In genomic region chr9:127102176-127102575, GRCh38 we compare ENCODE assay signal across 15 cellular contexts. TPM values are rescaled to one million over a fixed set of nuclear protein-coding genes. Genes with fewer than 3 reads are reported as not detected.
A peak's percentile ranks its signal among the peaks of the same experiment; 100 is the strongest.
DNase-seq lines count a peak whose midpoint lies in the region; ATAC-seq and TF ChIP-seq lines count a peak whose summit lies in the region.
"Had no signal": no experiment of that assay in that cellular context is flagged by ENCODE, and none has a peak within 500 bp of the region (broad histone marks: within the 10 kb centered on the region; RNA-seq: fewer than 3 reads in every experiment).

No MANE protein-coding gene starts in this region.

- TF ChIP-seq CTCF in fibroblast of lung (conservative IDR thresholded peaks at IDR 0.05 in 1 of 2, IDR thresholded peaks at IDR 0.05 in 1 of 2; ENCODE audit: low read depth in 1 of 2, low read length in 2 of 2) (no peak), transverse colon (IDR thresholded peaks at IDR 0.05) (no peak), upper lobe of right lung (IDR thresholded peaks at IDR 0.05) (no peak)

- H3K4me2 ChIP-seq in fibroblast of lung (ENCODE audit: extremely low read depth, insufficient read depth, low read length), result no peak overlapping the region
- H3K4me2 ChIP-seq: BLaER1 had no signal

- DNase-seq in EH (ENCODE audit: low read depth) (peak; percentile 37), MG63 (peak; percentile 44), fibroblast of lung (ENCODE audit: low read depth in 2 of 2) (peak; percentile 53 to 63), substantia nigra (lab: John Stamatoyannopoulos, UW) (no peak), transverse colon (no peak), upper lobe of right lung (no peak)
- DNase-seq in NK-92 treated with Interleukin-12 subunit alpha and Interleukin-12 subunit beta, amount 100 ng/mL, for 24 hours (lab: John Stamatoyannopoulos, UW), result no peak
- DNase-seq: AML-193; Calu3; CD4-positive, CD25-positive, alpha-beta regulatory T cell; DMS 273 treated with DMSO at 0.1 percent for 48 hours; EL; KBM-7 had no signal

- no peaks in the 10 kb centered on the region for H3K79me2 ChIP-seq in fibroblast of lung (ENCODE audit: control insufficient read depth, insufficient read depth, low read length)

- H3K27me3 ChIP-seq in MG63 (no peaks in the 10 kb centered on the region), fibroblast of lung (ENCODE audit: control insufficient read depth, insufficient read depth, low read length) (no peaks in the 10 kb centered on the region), transverse colon (no peaks in the 10 kb centered on the region), upper lobe of right lung (no peaks in the 10 kb centered on the region)
- H3K27me3 ChIP-seq: BLaER1 had no signal

- H3K36me3 ChIP-seq in MG63 (no peaks in the 10 kb centered on the region), fibroblast of lung (ENCODE audit: control insufficient read depth, insufficient read depth, low read length) (peaks cover 12% of the 10 kb centered on the region), transverse colon (no peaks in the 10 kb centered on the region), upper lobe of right lung (no peaks in the 10 kb centered on the region)

- H3K4me1 ChIP-seq in fibroblast of lung (ENCODE audit: control insufficient read depth, extremely low read depth, insufficient read depth, low read length) (peaks cover 8% of the 10 kb centered on the region), transverse colon (peaks cover 0 to 6% (median 6%) of the 10 kb centered on the region in 4 donors), upper lobe of right lung (no peaks in the 10 kb centered on the region)

- no peak for TF ChIP-seq EP300 in transverse colon (IDR thresholded peaks at IDR 0.05; ENCODE audit: low read depth)

- H3K9ac ChIP-seq in fibroblast of lung (ENCODE audit: insufficient read depth, low read length), result no peak overlapping the region
- H3K9ac ChIP-seq: BLaER1 had no signal

- intact Hi-C loops in transverse colon (cut with DNase I; ENCODE audit: low total_unique reads) (no loop called here), upper lobe of right lung (cut with DNase I) (no loop called here)

- no peak overlapping the region for H2AFZ ChIP-seq in fibroblast of lung (ENCODE audit: low read length)

- no peak for ATAC-seq in GM19467 (IDR thresholded peaks at IDR 0.05; ENCODE audit: unreplicated experiment)
- ATAC-seq in upper lobe of right lung, result no peak

- H3K9me3 ChIP-seq in MG63 (no peaks in the 10 kb centered on the region), fibroblast of lung (ENCODE audit: control insufficient read depth, insufficient read depth, low read depth, low read length) (no peaks in the 10 kb centered on the region), transverse colon (no peaks in the 10 kb centered on the region), upper lobe of right lung (no peaks in the 10 kb centered on the region)
- H3K9me3 ChIP-seq: BLaER1 had no signal

- in situ Hi-C loops in transverse colon (cut with MboI; ENCODE audit: low pct_ligation_motif_present in 1 of 4, low pct_unique_long_range_greater_than_20kb in 1 of 4, low sequenced_read_pairs in 3 of 4), result no loop called here

- H3K4me3 ChIP-seq in MG63 (no peak overlapping the region), fibroblast of lung (replicated peaks in 1 of 4; ENCODE audit: control extremely low read depth in 1 of 4, insufficient read depth in 1 of 4, low read depth in 3 of 4, low read length in 4 of 4) (no peak overlapping the region), transverse colon (no peak overlapping the region), upper lobe of right lung (no peak overlapping the region)
- H3K4me3 ChIP-seq: BLaER1 had no signal

- TF ChIP-seq POLR2A in transverse colon (IDR thresholded peaks at IDR 0.05), result no peak

- H4K20me1 ChIP-seq in fibroblast of lung (ENCODE audit: control insufficient read depth, extremely low read depth, insufficient read depth, low read length), result no peaks in the 10 kb centered on the region
- H4K20me1 ChIP-seq: BLaER1 had no signal

- H3K27ac ChIP-seq in fibroblast of lung (ENCODE audit: insufficient read depth, low read length) (peak overlapping the region; percentile 5), substantia nigra (ENCODE audit: low read depth, low read length, poor library complexity, severe bottlenecking) (peak overlapping the region; percentile 51), transverse colon (peak overlapping the region in 1 of 4 donors; percentile 17), upper lobe of right lung (no peak overlapping the region)
- H3K27ac ChIP-seq: BLaER1 had no signal

RNA-seq across cellular contexts. Expression of gene ANGPTL2, which starts 20.3 kb away (rescaled TPM):
- 7.1 and 8.1 TPM in 2 replicates for total RNA-seq in MG63 (2014; rRNA removed; shearing (Covaris generic); ENCODE audit: low replicate concordance)
- total RNA-seq in fibroblast of lung (108 and 163 TPM in 2 replicates), transverse colon (10 to 100 TPM; 11.0 to 30.8 (median 13.1) TPM), upper lobe of right lung (19.4 TPM)
- 56.9 and 128 TPM in 2 replicates for polyA plus RNA-seq in fibroblast of lung
- 57.6 and 130 TPM in 2 replicates for polyA plus RNA-seq in fibroblast of lung (2012)
- 60.0 and 118 TPM in 2 replicates for polyA minus RNA-seq in fibroblast of lung (ENCODE audit: low replicate concordance)
- total RNA-seq: Calu3; CD4-positive, CD25-positive, alpha-beta regulatory T cell had no signal
- polyA plus RNA-seq: CD4-positive, CD25-positive, alpha-beta regulatory T cell had no signal

Comparison
In these comparisons a context has a peak if more than half of its experiments do, and no peak if none do; other contexts are left out.
1. DNase-seq: peak in EH (single experiment), MG63 (single experiment) and fibroblast of lung (2 of 2); none in substantia nigra (0 of 49), transverse colon (single experiment), NK-92 treated with Interleukin-12 subunit alpha and Interleukin-12 subunit beta, amount 100 ng/mL, for 24 hours (single experiment) and upper lobe of right lung (single experiment).